In genomic region chr3:49716169-49716568, GRCh38 we compare ENCODE assay signal across 18 cellular contexts. TPM values are rescaled to one million over a fixed set of nuclear protein-coding genes. Genes with fewer than 3 reads are reported as not detected.
"Had no signal": no experiment of that assay in that cellular context is flagged by ENCODE, and none has a peak within 500 bp of the region (broad histone marks: within the 10 kb centered on the region; RNA-seq: fewer than 3 reads in every experiment).

No MANE protein-coding gene starts in this region.

- H3K9me3 ChIP-seq: body of pancreas, colonic mucosa, upper lobe of left lung had no signal

- ATAC-seq: activated naive CD4-positive, alpha-beta T cell treated with anti-CD3 and anti-CD28 coated beads, Interleukin-2, amount 50 U/mL, for 72 hours; body of pancreas; stimulated activated naive CD8-positive, alpha-beta T cell treated with anti-CD3 and anti-CD28 coated beads, Interleukin-15, amount 100 ng/mL, for 72 hours had no signal

- H3K9ac ChIP-seq: neural progenitor cell had no signal

- H3K27me3 Mint-ChIP-seq: activated B cell treated with CpG ODN at 0.5 μM for 24 hours; stimulated activated naive CD8-positive, alpha-beta T cell treated with anti-CD3 and anti-CD28 coated beads, Interleukin-15, amount 100 ng/mL, for 72 hours had no signal

- H3K9me3 Mint-ChIP-seq: activated B cell treated with CpG ODN at 0.5 μM for 24 hours; activated naive CD4-positive, alpha-beta T cell treated with anti-CD3 and anti-CD28 coated beads, Interleukin-2, amount 50 U/mL, for 72 hours; activated T-helper 2 cell treated with anti-CD3 and anti-CD28 coated beads, Interferon-gamma antibody, Interleukin-2, Interleukin-4, amounts not matched to agents 10 μg/mL and 5 μg/mL and 100 μg/mL, durations not matched to agents 14 hours and 24 hours and 36 hours; mesothelial cell of epicardium; neural progenitor cell; stimulated activated naive CD8-positive, alpha-beta T cell treated with anti-CD3 and anti-CD28 coated beads, Interleukin-15, amount 100 ng/mL, for 72 hours had no signal

- H3K4me3 Mint-ChIP-seq: activated B cell treated with CpG ODN at 0.5 μM for 24 hours; mesothelial cell of epicardium; neural progenitor cell; stimulated activated naive CD8-positive, alpha-beta T cell treated with anti-CD3 and anti-CD28 coated beads, Interleukin-15, amount 100 ng/mL, for 72 hours had no signal

- H3K36me3 ChIP-seq: colonic mucosa, neural progenitor cell had no signal

- H3K27ac Mint-ChIP-seq: activated B cell treated with CpG ODN at 0.5 μM for 24 hours; activated T-helper 2 cell treated with anti-CD3 and anti-CD28 coated beads, Interferon-gamma antibody, Interleukin-2, Interleukin-4, amounts not matched to agents 10 μg/mL and 5 μg/mL and 100 μg/mL, durations not matched to agents 14 hours and 24 hours and 36 hours; mesothelial cell of epicardium; neural progenitor cell had no signal

- H3K27ac ChIP-seq: body of pancreas, colonic mucosa, neural progenitor cell, upper lobe of left lung had no signal

- H3K27me3 ChIP-seq: body of pancreas, colonic mucosa, upper lobe of left lung had no signal

- H3K4me3 ChIP-seq: body of pancreas, colonic mucosa, neural progenitor cell, smooth muscle cell, upper lobe of left lung had no signal

- H3K36me3 Mint-ChIP-seq: activated naive CD4-positive, alpha-beta T cell treated with anti-CD3 and anti-CD28 coated beads, Interleukin-2, amount 50 U/mL, for 72 hours; mesothelial cell of epicardium had no signal

- DNase-seq: activated B cell treated with CpG ODN at 0.5 μM for 24 hours; amniotic stem cell; central memory CD4-positive, alpha-beta T cell; colonic mucosa; effector CD8-positive, alpha-beta T cell; foreskin fibroblast; hypothalamus; kidney glomerular epithelial cell; stimulated activated naive CD8-positive, alpha-beta T cell treated with anti-CD3 and anti-CD28 coated beads, Interleukin-15, amount 100 ng/mL, for 72 hours; SW 1271 had no signal

RNA-seq across cellular contexts. Expression of gene AMIGO3, which starts 3.3 kb away (rescaled TPM):
- total RNA-seq: activated B cell treated with CpG ODN at 0.5 μM for 24 hours; activated naive CD4-positive, alpha-beta T cell treated with anti-CD3 and anti-CD28 coated beads, Interleukin-2, amount 50 U/mL, for 72 hours; activated T-helper 2 cell treated with anti-CD3 and anti-CD28 coated beads, Interferon-gamma antibody, Interleukin-2, Interleukin-4, amounts not matched to agents 10 μg/mL and 5 μg/mL and 100 μg/mL, durations not matched to agents 14 hours and 24 hours and 36 hours; liver had no signal
